Comparison of ENCODE assay signal across 13 cellular contexts in the genomic region with DNA sequence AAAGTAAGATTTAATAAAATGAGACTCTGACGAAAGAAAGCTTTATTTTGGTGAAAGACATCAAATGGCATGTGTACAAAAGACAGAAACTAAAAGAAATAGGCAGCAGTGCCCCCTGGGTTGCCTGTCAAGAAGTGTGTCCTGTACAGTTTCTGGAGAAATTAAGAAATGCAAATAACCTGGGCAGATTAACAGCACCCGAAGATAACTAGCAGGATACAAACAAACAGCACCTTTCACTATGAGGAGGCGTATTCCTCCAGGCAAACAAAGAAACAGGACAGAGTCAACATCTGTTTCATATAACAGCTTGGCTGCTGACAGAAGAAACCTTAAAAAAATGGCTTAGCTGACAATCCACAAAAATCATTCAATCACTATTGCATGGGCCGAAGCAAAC.
DNase-seq lines count a peak whose midpoint lies in the region; ATAC-seq and TF ChIP-seq lines count a peak whose summit lies in the region.
"Had no signal": no experiment of that assay in that cellular context is flagged by ENCODE, and none has a peak within 500 bp of the region (broad histone marks: within the 10 kb centered on the region; RNA-seq: fewer than 3 reads in every experiment).

No MANE protein-coding gene starts in this region.

- peak overlapping the region; percentile 22 for H3K4me3 Mint-ChIP-seq in glutamatergic neuron (ENCODE audit: unreplicated experiment)
- H3K4me3 Mint-ChIP-seq in Calu3 (ENCODE audit: low read depth, unreplicated experiment), result no peak overlapping the region
- H3K4me3 Mint-ChIP-seq: activated naive CD4-positive, alpha-beta T cell treated with anti-CD3 and anti-CD28 coated beads, Interleukin-2, amount 50 U/mL, for 24 hours; naive B cell had no signal

- CTCF ChIA-PET in Calu3 (lab: Charles Lee), result interaction anchor here (0.6 kb wide), 1 partner anchor 720 kb away, joined by 3 read pairs; no protein-coding TSS in a partner anchor

- TF ChIP-seq CTCF in AG09309 (IDR thresholded peaks at IDR 0.05; ENCODE audit: control insufficient read depth, insufficient read depth, low read depth, low read length, missing control alignments) (peak; percentile 51), glutamatergic neuron (IDR thresholded peaks at IDR 0.05; ENCODE audit: partially characterized antibody, unreplicated experiment) (no peak), Calu3 (IDR thresholded peaks at IDR 0.05; ENCODE audit: unreplicated experiment) (no peak)

- peaks cover 3% of the 10 kb centered on the region for H3K9me3 Mint-ChIP-seq in glutamatergic neuron (ENCODE audit: unreplicated experiment)
- no peaks in the 10 kb centered on the region for H3K9me3 Mint-ChIP-seq in Calu3 (ENCODE audit: low read depth, unreplicated experiment)
- H3K9me3 Mint-ChIP-seq: activated naive CD4-positive, alpha-beta T cell treated with anti-CD3 and anti-CD28 coated beads, Interleukin-2, amount 50 U/mL, for 24 hours; naive B cell had no signal

- H3K4me1 Mint-ChIP-seq in glutamatergic neuron (ENCODE audit: low read depth, unreplicated experiment) (peaks cover 24% of the 10 kb centered on the region), Calu3 (ENCODE audit: low read depth, unreplicated experiment) (no peaks in the 10 kb centered on the region)

- H3K27ac Mint-ChIP-seq in glutamatergic neuron (ENCODE audit: unreplicated experiment) (peak overlapping the region; percentile 62), Calu3 (ENCODE audit: unreplicated experiment) (no peak overlapping the region)
- H3K27ac Mint-ChIP-seq: activated naive CD4-positive, alpha-beta T cell treated with anti-CD3 and anti-CD28 coated beads, Interleukin-2, amount 50 U/mL, for 24 hours; naive B cell had no signal

- intact Hi-C loops in Calu3 (cut with micrococcal nuclease; ENCODE audit: unreplicated experiment), result no loop called here

- ATAC-seq in GM21717 (IDR thresholded peaks at IDR 0.05; ENCODE audit: unreplicated experiment) (peak; percentile 47), SK-N-SH treated with all-trans-retinoic acid at 6 μM for 48 hours (peak; percentile 66), left lobe of liver (no peak)

- no peak overlapping the region for H3K4me3 ChIP-seq in AG09309 (ENCODE audit: control insufficient read depth, low read depth, low read length)

- H3K36me3 Mint-ChIP-seq in glutamatergic neuron (ENCODE audit: unreplicated experiment), result no peaks in the 10 kb centered on the region
- no peaks in the 10 kb centered on the region for H3K36me3 Mint-ChIP-seq in Calu3 (ENCODE audit: insufficient read depth, unreplicated experiment)

- H3K27me3 Mint-ChIP-seq in glutamatergic neuron (ENCODE audit: unreplicated experiment) (no peaks in the 10 kb centered on the region), Calu3 (ENCODE audit: unreplicated experiment) (no peaks in the 10 kb centered on the region)
- H3K27me3 Mint-ChIP-seq: activated naive CD4-positive, alpha-beta T cell treated with anti-CD3 and anti-CD28 coated beads, Interleukin-2, amount 50 U/mL, for 24 hours; naive B cell had no signal

- peak; percentile 13 for DNase-seq in AG09309 (ENCODE audit: low read depth)
- DNase-seq in glutamatergic neuron, result no peak
- no peak for DNase-seq in HuH-7.5 (ENCODE audit: low spot score)
- no peak for DNase-seq in stimulated activated CD4-positive, alpha-beta T cell treated with anti-CD3 and anti-CD28 coated beads, Interleukin-12 subunit alpha, Interleukin-12 subunit beta, amount 100 ng/mL, for 4 hours
- DNase-seq in left lobe of liver (ENCODE audit: low spot score), result no peak
- DNase-seq in Calu3, result no peak
- DNase-seq: dermis blood vessel endothelial cell, KG1, kidney glomerular epithelial cell, naive B cell had no signal

- no TSS peak for BruUV-seq in Calu3 (replicated peaks; lab: Mats Ljungman, UMichigan)

TF ChIP-seq in SK-N-SH treated with all-trans-retinoic acid at 6 μM for 48 hours, 23 proteins besides CTCF, POLR2A, EP300 and RAD21:
- TF ChIP-seq GLIS3 (CRISPR knock-in tag; IDR thresholded peaks at IDR 0.05), result no peak
- no peak for TF ChIP-seq OSR1 (CRISPR knock-in tag; IDR thresholded peaks at IDR 0.05)
- TF ChIP-seq ZNF70 (CRISPR knock-in tag; IDR thresholded peaks at IDR 0.05), result no peak
- no peak for TF ChIP-seq ZNF8 (CRISPR knock-in tag; IDR thresholded peaks at IDR 0.05)
- TF ChIP-seq BACH2 (CRISPR knock-in tag; IDR thresholded peaks at IDR 0.05; ENCODE audit: borderline replicate concordance), result no peak
- TF ChIP-seq ZFP3 (CRISPR knock-in tag; IDR thresholded peaks at IDR 0.05), result no peak
- no peak for TF ChIP-seq ZNF565 (CRISPR knock-in tag; conservative IDR thresholded peaks at IDR 0.05; ENCODE audit: low read depth)
- TF ChIP-seq RARB (CRISPR knock-in tag; IDR thresholded peaks at IDR 0.05), result no peak
- TF ChIP-seq, protein P1, sequence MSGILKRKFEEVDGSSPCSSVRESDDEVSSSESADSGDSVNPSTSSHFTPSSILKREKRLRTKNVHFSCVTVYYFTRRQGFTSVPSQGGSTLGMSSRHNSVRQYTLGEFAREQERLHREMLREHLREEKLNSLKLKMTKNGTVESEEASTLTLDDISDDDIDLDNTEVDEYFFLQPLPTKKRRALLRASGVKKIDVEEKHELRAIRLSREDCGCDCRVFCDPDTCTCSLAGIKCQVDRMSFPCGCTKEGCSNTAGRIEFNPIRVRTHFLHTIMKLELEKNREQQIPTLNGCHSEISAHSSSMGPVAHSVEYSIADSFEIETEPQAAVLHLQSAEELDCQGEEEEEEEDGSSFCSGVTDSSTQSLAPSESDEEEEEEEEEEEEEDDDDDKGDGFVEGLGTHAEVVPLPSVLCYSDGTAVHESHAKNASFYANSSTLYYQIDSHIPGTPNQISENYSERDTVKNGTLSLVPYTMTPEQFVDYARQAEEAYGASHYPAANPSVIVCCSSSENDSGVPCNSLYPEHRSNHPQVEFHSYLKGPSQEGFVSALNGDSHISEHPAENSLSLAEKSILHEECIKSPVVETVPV (CRISPR knock-in tag; IDR thresholded peaks at IDR 0.05), result no peak
- TF ChIP-seq ZC3H10 (CRISPR knock-in tag; IDR thresholded peaks at IDR 0.05), result no peak
- no peak for TF ChIP-seq ISL1 (CRISPR knock-in tag; IDR thresholded peaks at IDR 0.05)
- no peak for TF ChIP-seq SNAI2 (CRISPR knock-in tag; IDR thresholded peaks at IDR 0.05)
- TF ChIP-seq ESRRG (CRISPR knock-in tag; IDR thresholded peaks at IDR 0.05), result no peak
- TF ChIP-seq, protein P2, sequence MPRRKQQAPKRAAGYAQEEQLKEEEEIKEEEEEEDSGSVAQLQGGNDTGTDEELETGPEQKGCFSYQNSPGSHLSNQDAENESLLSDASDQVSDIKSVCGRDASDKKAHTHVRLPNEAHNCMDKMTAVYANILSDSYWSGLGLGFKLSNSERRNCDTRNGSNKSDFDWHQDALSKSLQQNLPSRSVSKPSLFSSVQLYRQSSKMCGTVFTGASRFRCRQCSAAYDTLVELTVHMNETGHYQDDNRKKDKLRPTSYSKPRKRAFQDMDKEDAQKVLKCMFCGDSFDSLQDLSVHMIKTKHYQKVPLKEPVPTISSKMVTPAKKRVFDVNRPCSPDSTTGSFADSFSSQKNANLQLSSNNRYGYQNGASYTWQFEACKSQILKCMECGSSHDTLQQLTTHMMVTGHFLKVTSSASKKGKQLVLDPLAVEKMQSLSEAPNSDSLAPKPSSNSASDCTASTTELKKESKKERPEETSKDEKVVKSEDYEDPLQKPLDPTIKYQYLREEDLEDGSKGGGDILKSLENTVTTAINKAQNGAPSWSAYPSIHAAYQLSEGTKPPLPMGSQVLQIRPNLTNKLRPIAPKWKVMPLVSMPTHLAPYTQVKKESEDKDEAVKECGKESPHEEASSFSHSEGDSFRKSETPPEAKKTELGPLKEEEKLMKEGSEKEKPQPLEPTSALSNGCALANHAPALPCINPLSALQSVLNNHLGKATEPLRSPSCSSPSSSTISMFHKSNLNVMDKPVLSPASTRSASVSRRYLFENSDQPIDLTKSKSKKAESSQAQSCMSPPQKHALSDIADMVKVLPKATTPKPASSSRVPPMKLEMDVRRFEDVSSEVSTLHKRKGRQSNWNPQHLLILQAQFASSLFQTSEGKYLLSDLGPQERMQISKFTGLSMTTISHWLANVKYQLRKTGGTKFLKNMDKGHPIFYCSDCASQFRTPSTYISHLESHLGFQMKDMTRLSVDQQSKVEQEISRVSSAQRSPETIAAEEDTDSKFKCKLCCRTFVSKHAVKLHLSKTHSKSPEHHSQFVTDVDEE (CRISPR knock-in tag; IDR thresholded peaks at IDR 0.05), result no peak
- TF ChIP-seq ARNTL (CRISPR knock-in tag; IDR thresholded peaks at IDR 0.05; ENCODE audit: borderline replicate concordance, low read depth), result no peak
